Comparison of ENCODE assay signal across 1 cellular context in genomic region chr16:4618645-4619418, GRCh38.
A peak's percentile ranks its signal among the peaks of the same experiment; 100 is the strongest.
TF ChIP-seq lines count a peak whose summit lies in the region.

No MANE protein-coding gene starts in this region.

TF ChIP-seq in HepG2, 621 proteins besides CTCF, POLR2A, EP300 and RAD21 (continued from another document and continues in another):
- TF ChIP-seq ZHX2 (IDR thresholded peaks at IDR 0.05; ENCODE audit: low read depth), result no peak
- no peak for TF ChIP-seq ZHX2 (CRISPR knock-in tag; IDR thresholded peaks at IDR 0.05; ENCODE audit: borderline replicate concordance)
- TF ChIP-seq ZNF788 (CRISPR knock-in tag; IDR thresholded peaks at IDR 0.05; ENCODE audit: borderline replicate concordance), result no peak
- TF ChIP-seq MIXL1 (CRISPR knock-in tag; IDR thresholded peaks at IDR 0.05), result no peak
- TF ChIP-seq TIGD3 (CRISPR knock-in tag; IDR thresholded peaks at IDR 0.05; ENCODE audit: borderline replicate concordance), result no peak
- no peak for TF ChIP-seq HNRNPK (IDR thresholded peaks at IDR 0.05; ENCODE audit: low read depth, low read length, poor library complexity, severe bottlenecking)
- TF ChIP-seq THYN1 (CRISPR knock-in tag; IDR thresholded peaks at IDR 0.05; ENCODE audit: borderline replicate concordance, low read depth), result no peak
- TF ChIP-seq CCDC6 (CRISPR knock-in tag; IDR thresholded peaks at IDR 0.05), result 0 out of 2 replicates have a peak, but pooled peaks have one; percentile 13
- TF ChIP-seq ZNF510 (CRISPR knock-in tag; IDR thresholded peaks at IDR 0.05; ENCODE audit: low read depth), result 0 out of 2 replicates have a peak, but pooled peaks have one; percentile 28
- no peak for TF ChIP-seq ZNF547 (CRISPR knock-in tag; IDR thresholded peaks at IDR 0.05)
- no peak for TF ChIP-seq CENPX (CRISPR knock-in tag; IDR thresholded peaks at IDR 0.05)
- TF ChIP-seq ZNF101 (CRISPR knock-in tag; IDR thresholded peaks at IDR 0.05; ENCODE audit: borderline replicate concordance, low read depth), result no peak
- no peak for TF ChIP-seq TERF1 (CRISPR knock-in tag; IDR thresholded peaks at IDR 0.05)
- TF ChIP-seq THAP7 (CRISPR knock-in tag; IDR thresholded peaks at IDR 0.05), result no peak
- TF ChIP-seq ZNF639 (CRISPR knock-in tag; conservative IDR thresholded peaks at IDR 0.05), result no peak
- TF ChIP-seq RFX3 (CRISPR knock-in tag; IDR thresholded peaks at IDR 0.05), result no peak
- TF ChIP-seq SP2 (CRISPR knock-in tag; IDR thresholded peaks at IDR 0.05), result no peak
- TF ChIP-seq DPF2 (CRISPR knock-in tag; IDR thresholded peaks at IDR 0.05; ENCODE audit: borderline replicate concordance, low read depth), result no peak; the same call in 1 of the 2 replicates
- TF ChIP-seq ZNF414 (CRISPR knock-in tag; IDR thresholded peaks at IDR 0.05), result no peak
- 0 out of 2 replicates have a peak, but pooled peaks have one; percentile 37 for TF ChIP-seq ATF7-NPFF (CRISPR knock-in tag; IDR thresholded peaks at IDR 0.05; ENCODE audit: low read depth)
- TF ChIP-seq SRSF4 (IDR thresholded peaks at IDR 0.05; ENCODE audit: low read depth, low read length, poor library complexity, severe bottlenecking), result no peak
- no peak for TF ChIP-seq ZNF446 (CRISPR knock-in tag; IDR thresholded peaks at IDR 0.05)
- no peak for TF ChIP-seq ZNF329 (CRISPR knock-in tag; IDR thresholded peaks at IDR 0.05; ENCODE audit: low read depth)
- no peak for TF ChIP-seq ZNF615 (CRISPR knock-in tag; IDR thresholded peaks at IDR 0.05; ENCODE audit: borderline replicate concordance)
- TF ChIP-seq ATM (IDR thresholded peaks at IDR 0.05; ENCODE audit: borderline replicate concordance), result no peak
- no peak for TF ChIP-seq ZNF550 (CRISPR knock-in tag; IDR thresholded peaks at IDR 0.05; ENCODE audit: borderline replicate concordance)
- TF ChIP-seq NFE2L1 (CRISPR knock-in tag; IDR thresholded peaks at IDR 0.05; ENCODE audit: borderline replicate concordance), result no peak
- TF ChIP-seq ZBTB4 (CRISPR knock-in tag; IDR thresholded peaks at IDR 0.05; ENCODE audit: borderline replicate concordance), result no peak
- no peak for TF ChIP-seq ZNF792 (CRISPR knock-in tag; IDR thresholded peaks at IDR 0.05)
- TF ChIP-seq ZFP36L2 (CRISPR knock-in tag; IDR thresholded peaks at IDR 0.05), result no peak
- TF ChIP-seq NKX3-1 (CRISPR knock-in tag; IDR thresholded peaks at IDR 0.05), result peak; percentile 36; the same call in 1 of the 2 replicates
- TF ChIP-seq ZNF878 (CRISPR knock-in tag; IDR thresholded peaks at IDR 0.05), result no peak
- TF ChIP-seq ZNF44 (CRISPR knock-in tag; IDR thresholded peaks at IDR 0.05), result no peak
- no peak for TF ChIP-seq ZMAT3 (CRISPR knock-in tag; conservative IDR thresholded peaks at IDR 0.05)
- TF ChIP-seq ZNF776 (CRISPR knock-in tag; IDR thresholded peaks at IDR 0.05), result no peak
- no peak for TF ChIP-seq PAWR (CRISPR knock-in tag; IDR thresholded peaks at IDR 0.05; ENCODE audit: borderline replicate concordance)
- TF ChIP-seq RCOR2 (CRISPR knock-in tag; IDR thresholded peaks at IDR 0.05), result no peak
- no peak for TF ChIP-seq SMAD9 (CRISPR knock-in tag; IDR thresholded peaks at IDR 0.05)
- TF ChIP-seq ZNF501 (CRISPR knock-in tag; IDR thresholded peaks at IDR 0.05), result 0 out of 2 replicates have a peak, but pooled peaks have one; percentile 39
- no peak for TF ChIP-seq PBX2 (CRISPR knock-in tag; IDR thresholded peaks at IDR 0.05)
- no peak for TF ChIP-seq TOPORS (CRISPR knock-in tag; IDR thresholded peaks at IDR 0.05)
- no peak for TF ChIP-seq SNRNP70 (IDR thresholded peaks at IDR 0.05; ENCODE audit: low read depth, low read length)
- no peak; the same call in 1 of the 2 replicates for TF ChIP-seq KDM2A (CRISPR knock-in tag; IDR thresholded peaks at IDR 0.05; ENCODE audit: borderline replicate concordance, low read depth)
- no peak for TF ChIP-seq KLF9 (CRISPR knock-in tag; IDR thresholded peaks at IDR 0.05; ENCODE audit: low read depth)
- no peak for TF ChIP-seq HOXA9 (CRISPR knock-in tag; IDR thresholded peaks at IDR 0.05; ENCODE audit: borderline replicate concordance)
- TF ChIP-seq REL (CRISPR knock-in tag; conservative IDR thresholded peaks at IDR 0.05), result no peak
- no peak for TF ChIP-seq PREB (CRISPR knock-in tag; IDR thresholded peaks at IDR 0.05)
- no peak for TF ChIP-seq ZNF709 (CRISPR knock-in tag; IDR thresholded peaks at IDR 0.05)
- TF ChIP-seq ZNF816 (CRISPR knock-in tag; IDR thresholded peaks at IDR 0.05; ENCODE audit: borderline replicate concordance), result no peak
- TF ChIP-seq SMARCC2 (IDR thresholded peaks at IDR 0.05), result no peak
- no peak for TF ChIP-seq TRAFD1 (CRISPR knock-in tag; IDR thresholded peaks at IDR 0.05; ENCODE audit: borderline replicate concordance)
